In the genomic region with DNA sequence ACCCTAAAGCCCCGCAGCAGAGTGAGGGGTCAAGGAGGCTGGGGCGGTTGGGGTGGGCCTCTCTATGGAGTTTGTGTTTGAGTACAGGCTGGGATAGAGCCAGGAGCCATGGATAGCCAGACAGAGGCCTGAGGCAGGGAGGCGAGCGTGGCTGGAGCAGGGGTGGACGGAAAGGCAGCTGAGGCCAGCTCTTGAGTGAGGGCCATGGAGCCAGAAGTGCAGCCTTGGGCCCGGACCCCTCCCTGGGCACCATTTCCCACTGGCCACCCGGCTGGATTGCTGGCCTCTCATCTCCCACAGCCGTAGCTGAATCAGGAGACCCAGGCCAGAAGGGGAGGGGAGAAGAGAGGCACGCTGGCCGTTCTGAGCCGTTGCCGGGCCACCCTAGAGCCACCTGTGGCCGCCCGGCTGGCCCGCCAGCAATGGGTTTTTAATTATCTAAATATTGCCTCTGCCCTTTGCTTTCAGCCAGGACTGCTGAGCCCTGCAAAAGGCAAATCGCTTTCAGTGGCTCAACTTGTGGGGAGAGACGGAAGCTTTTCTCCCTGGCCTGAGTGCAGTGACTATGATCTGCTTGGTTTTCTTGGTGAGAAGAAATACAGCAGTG, we compare ENCODE assay signal across 30 cellular contexts.
A peak's percentile ranks its signal among the peaks of the same experiment; 100 is the strongest.
DNase-seq lines count a peak whose midpoint lies in the region; ATAC-seq, FAIRE-seq and TF ChIP-seq lines count a peak whose summit lies in the region.
"Had no signal": no experiment of that assay in that cellular context is flagged by ENCODE, and none has a peak within 500 bp of the region (broad histone marks: within the 10 kb centered on the region; RNA-seq: fewer than 3 reads in every experiment).

No MANE protein-coding gene starts in this region.

- 93% methylated on average over 14 of the region's 17 CpGs for WGBS in K562 (ENCODE audit: insufficient coverage, low coverage, missing lambda C conversion rate)
- no CpG with 5 or more reads among the region's 17 CpGs for WGBS in mesendoderm (ENCODE audit: extremely low coverage, insufficient coverage, low lambda C conversion rate)
- WGBS in sigmoid colon, 2 donors = 84 to 92% methylated on average over 17 of the region's 17 CpGs

- no TSS peak for BruUV-seq in K562 (replicated peaks; lab: Mats Ljungman, UMichigan)
- BruUV-seq in A673 (replicated peaks; lab: Mats Ljungman, UMichigan) = no TSS peak

- no peak overlapping the region for H3K4me3 ChIP-seq in CD8-positive, alpha-beta memory T cell (ENCODE audit: low read length)
- no peak overlapping the region for H3K4me3 ChIP-seq in K562
- H3K4me3 ChIP-seq in mesendoderm (ENCODE audit: low read length) = no peak overlapping the region
- no peak overlapping the region for H3K4me3 ChIP-seq in sigmoid colon
- no peak overlapping the region for H3K4me3 ChIP-seq in A673 (ENCODE audit: low read depth, low read length, poor library complexity, severe bottlenecking)
- no peak overlapping the region for H3K4me3 ChIP-seq in colonic mucosa
- H3K4me3 ChIP-seq: A549, smooth muscle cell had no signal

- no peak overlapping the region for H3K4ac ChIP-seq in mesendoderm (ENCODE audit: low read depth, low read length)

- TF ChIP-seq CTCF in K562 (IDR thresholded peaks at IDR 0.05 in 2 of 3, conservative IDR thresholded peaks at IDR 0.05 in 1 of 3; ENCODE audit: insufficient read depth in 2 of 3, low read depth in 1 of 3, low read length in 3 of 3) (no peak), sigmoid colon (IDR thresholded peaks at IDR 0.05) (no peak), A673 (conservative IDR thresholded peaks at IDR 0.05; ENCODE audit: low read depth, low read length) (no peak), colonic mucosa (IDR thresholded peaks at IDR 0.05) (no peak), GM20000 (IDR thresholded peaks at IDR 0.05; ENCODE audit: extremely low read depth, missing control alignments) (no peak)

- H3K4me3 Mint-ChIP-seq in CD8-positive, alpha-beta memory T cell = no peak overlapping the region
- no peak overlapping the region for H3K4me3 Mint-ChIP-seq in activated T-cell treated with anti-CD3 and anti-CD28 coated beads, Interleukin-2, amount 50 U/mL, for 4 hours
- H3K4me3 Mint-ChIP-seq: activated CD4-positive, alpha-beta T cell treated with anti-CD3 and anti-CD28 coated beads for 36 hours; activated CD8-positive, alpha-beta T cell treated with anti-CD3 and anti-CD28 coated beads, Interleukin-2, amount 10 ng/mL, durations not matched to agents 7 days and 5 days; activated naive CD8-positive, alpha-beta T cell; activated T-helper 17 cell treated with anti-CD3 and anti-CD28 coated beads, Interleukin-2, amount 50 U/mL, for 72 hours; naive B cell; T-helper 2 cell treated with Interferon-gamma antibody and Interleukin-4, amounts not matched to agents 5 μg/mL and 100 μg/mL, for 36 hours had no signal

- peak overlapping the region; percentile 17 for H3K56ac ChIP-seq in mesendoderm (ENCODE audit: low read length)

- H4K5ac ChIP-seq in mesendoderm (ENCODE audit: low read length) = no peak overlapping the region

- POLR2A ChIA-PET in CD8-positive, alpha-beta memory T cell (lab: Charles Lee) = interaction anchor here (1.6 kb wide), 1 partner anchor 16 kb away, joined by 4 read pairs; no protein-coding TSS in a partner anchor
- POLR2A ChIA-PET in K562 (lab: Yijun Ruan, JAX) (interaction anchor here (0.6 to 7.2 kb wide), 6 partner anchors 9 to 60 kb away, joined by 3 to 122 read pairs (median 4); no protein-coding TSS in a partner anchor), A673 (lab: Charles Lee; ENCODE audit: low non-redundant PET) (no interaction called here)

- no peak overlapping the region for H3K18ac ChIP-seq in mesendoderm (ENCODE audit: low read length)

- no peak for TF ChIP-seq RAD21 in K562 (CRISPR knock-in tag; conservative IDR thresholded peaks at IDR 0.05 in 1 of 2, IDR thresholded peaks at IDR 0.05 in 1 of 2)

- DNase-seq in CD8-positive, alpha-beta memory T cell = no peak
- DNase-seq in K562 (ENCODE audit: extremely low read depth in 1 of 4, low spot score in 3 of 4) = no peak
- no peak for DNase-seq in mesendoderm
- DNase-seq in sigmoid colon = no peak
- no peak for DNase-seq in A673 (ENCODE audit: low spot score)
- DNase-seq in colonic mucosa = no peak
- DNase-seq in activated T-cell treated with anti-CD3 and anti-CD28 coated beads, Interleukin-2, amount 50 U/mL, for 4 hours = no peak
- DNase-seq in GM20000 (ENCODE audit: low spot score) = no peak
- DNase-seq: activated CD4-positive, alpha-beta T cell treated with anti-CD3 and anti-CD28 coated beads for 36 hours; activated CD8-positive, alpha-beta T cell treated with anti-CD3 and anti-CD28 coated beads, Interleukin-2, amount 10 ng/mL, durations not matched to agents 7 days and 5 days; cortex of kidney; DMS53; effector memory CD4-positive, alpha-beta T cell; IMR-90; left ventricle myocardium superior; naive B cell; NCI-H1436 treated with DMSO at 0.1 percent for 48 hours; NCI-H2081 treated with DMSO at 0.1 percent for 48 hours; NCI-H226; NCI-H526 treated with DMSO at 0.1 percent for 48 hours; stimulated activated CD4-positive, alpha-beta T cell treated with anti-CD3 and anti-CD28 coated beads, Interleukin-1b, Interleukin-23, amount 100 ng/mL, for 48 hours; stimulated activated naive CD8-positive, alpha-beta T cell treated with anti-CD3 and anti-CD28 coated beads, Interleukin-15, Interleukin-2, amounts not matched to agents 100 U/mL and 50 U/mL, for 24 hours had no signal

- H3K9me3 ChIP-seq in CD8-positive, alpha-beta memory T cell (ENCODE audit: low read length) = no peaks in the 10 kb centered on the region
- H3K9me3 ChIP-seq in K562 (replicated peaks; ENCODE audit: control insufficient read depth, insufficient read depth, low read depth, low read length) (peaks cover 8% of the 10 kb centered on the region), sigmoid colon (no peaks in the 10 kb centered on the region), A673 (ENCODE audit: low read depth, low read length, poor library complexity, severe bottlenecking) (peaks cover 11% of the 10 kb centered on the region), colonic mucosa (no peaks in the 10 kb centered on the region)

- no peaks in the 10 kb centered on the region for H3K27me3 Mint-ChIP-seq in CD8-positive, alpha-beta memory T cell
- H3K27me3 Mint-ChIP-seq in activated T-cell treated with anti-CD3 and anti-CD28 coated beads, Interleukin-2, amount 50 U/mL, for 4 hours (ENCODE audit: low read depth) = no peaks in the 10 kb centered on the region
- H3K27me3 Mint-ChIP-seq: activated CD4-positive, alpha-beta T cell treated with anti-CD3 and anti-CD28 coated beads for 36 hours; activated naive CD8-positive, alpha-beta T cell; activated T-helper 17 cell treated with anti-CD3 and anti-CD28 coated beads, Interleukin-2, amount 50 U/mL, for 72 hours had no signal

- in situ Hi-C loops in K562 (cut with MboI) = no loop called here

- FAIRE-seq in K562 (lab: Jason Lieb, UNC) = no peak
- FAIRE-seq: A549, GM12892, RCC 7860, urothelium cell line had no signal

- peaks cover 0 to 1% (median 0%) of the 10 kb centered on the region in 3 donors for H3K4me1 Mint-ChIP-seq in CD8-positive, alpha-beta memory T cell
- no peaks in the 10 kb centered on the region for H3K4me1 Mint-ChIP-seq in activated T-cell treated with anti-CD3 and anti-CD28 coated beads, Interleukin-2, amount 50 U/mL, for 4 hours (ENCODE audit: low read depth)
- H3K4me1 Mint-ChIP-seq: activated CD4-positive, alpha-beta T cell treated with anti-CD3 and anti-CD28 coated beads for 36 hours; activated T-helper 17 cell treated with anti-CD3 and anti-CD28 coated beads, Interleukin-2, amount 50 U/mL, for 72 hours had no signal

- H2BK120ac ChIP-seq in mesendoderm (ENCODE audit: low read depth, low read length) = no peak overlapping the region

- H3K79me2 ChIP-seq in K562 (ENCODE audit: control insufficient read depth, insufficient read depth, low read length) = peaks cover 61% of the 10 kb centered on the region
- no peaks in the 10 kb centered on the region for H3K79me2 ChIP-seq in mesendoderm (ENCODE audit: control insufficient read depth, insufficient read depth, low read length)

- H2BK5ac ChIP-seq in mesendoderm (ENCODE audit: low read length) = no peak overlapping the region

- no peak for ATAC-seq in K562
- ATAC-seq in activated T-cell treated with anti-CD3 and anti-CD28 coated beads, Interleukin-2, amount 50 U/mL, for 4 hours = no peak
- ATAC-seq: A549; activated CD4-positive, alpha-beta T cell treated with anti-CD3 and anti-CD28 coated beads for 36 hours; activated CD8-positive, alpha-beta T cell treated with anti-CD3 and anti-CD28 coated beads, Interleukin-2, amount 10 ng/mL, durations not matched to agents 7 days and 5 days; activated T-helper 17 cell treated with anti-CD3 and anti-CD28 coated beads, Interleukin-2, amount 50 U/mL, for 72 hours; left ventricle myocardium superior; stimulated activated naive CD8-positive, alpha-beta T cell treated with anti-CD3 and anti-CD28 coated beads, Interleukin-15, Interleukin-2, amounts not matched to agents 100 U/mL and 50 U/mL, for 24 hours had no signal

- no peak overlapping the region for H2AFZ ChIP-seq in K562 (ENCODE audit: low read depth, low read length)

- H3K27ac Mint-ChIP-seq in CD8-positive, alpha-beta memory T cell = no peak overlapping the region
- H3K27ac Mint-ChIP-seq: activated CD4-positive, alpha-beta T cell treated with anti-CD3 and anti-CD28 coated beads for 36 hours; activated CD8-positive, alpha-beta T cell treated with anti-CD3 and anti-CD28 coated beads, Interleukin-2, amount 10 ng/mL, durations not matched to agents 7 days and 5 days; activated naive CD8-positive, alpha-beta T cell; activated T-helper 17 cell treated with anti-CD3 and anti-CD28 coated beads, Interleukin-2, amount 50 U/mL, for 72 hours; naive B cell; T-helper 2 cell treated with Interferon-gamma antibody and Interleukin-4, amounts not matched to agents 5 μg/mL and 100 μg/mL, for 36 hours had no signal

- no peak for TF ChIP-seq POLR2A in K562 (conservative IDR thresholded peaks at IDR 0.05)
- no peak for TF ChIP-seq POLR2A in sigmoid colon (IDR thresholded peaks at IDR 0.05)

- no peak overlapping the region for H2BK15ac ChIP-seq in mesendoderm (replicated peaks; ENCODE audit: low read depth)

- H3K4me2 ChIP-seq in K562 (ENCODE audit: insufficient read depth, low read length) (no peak overlapping the region), mesendoderm (ENCODE audit: low read length) (no peak overlapping the region)
- H3K4me2 ChIP-seq: A549, smooth muscle cell had no signal

- H3K27me3 ChIP-seq in CD8-positive, alpha-beta memory T cell (ENCODE audit: insufficient read depth, low read length, poor library complexity, severe bottlenecking) = no peaks in the 10 kb centered on the region
- H3K27me3 ChIP-seq in K562 (ENCODE audit: control insufficient read depth in 2 of 2, insufficient read depth in 2 of 2, low read length in 2 of 2) (no peaks in the 10 kb centered on the region; a peak in 1 of 5 replicates), mesendoderm (ENCODE audit: insufficient read depth, low read length, poor library complexity) (no peaks in the 10 kb centered on the region), sigmoid colon (no peaks in the 10 kb centered on the region), A673 (replicated peaks; ENCODE audit: insufficient read depth, low read depth, low read length, poor library complexity) (no peaks in the 10 kb centered on the region), colonic mucosa (no peaks in the 10 kb centered on the region)

- no peaks in the 10 kb centered on the region for H3K79me1 ChIP-seq in mesendoderm (ENCODE audit: low read length)

- intact Hi-C loops in K562 (cut with micrococcal nuclease) = no loop called here
- intact Hi-C loops in sigmoid colon (cut with DNase I) = no loop called here
- intact Hi-C loops in A673 (cut with micrococcal nuclease; ENCODE audit: unreplicated experiment) = no loop called here
- intact Hi-C loops in colonic mucosa (cut with DNase I) = no loop called here

- no peaks in the 10 kb centered on the region for H3K4me1 ChIP-seq in CD8-positive, alpha-beta memory T cell (ENCODE audit: insufficient read depth, low read length)
- peaks cover 51 to 71% of the 10 kb centered on the region in 2 experiments for H3K4me1 ChIP-seq in K562 (replicated peaks in 1 of 2; ENCODE audit: control insufficient read depth in 2 of 2, insufficient read depth in 2 of 2, low read length in 2 of 2)
- H3K4me1 ChIP-seq in mesendoderm (ENCODE audit: control insufficient read depth, low read depth, low read length) = peaks cover 10% of the 10 kb centered on the region
- peaks cover 0 to 61% (median 48%) of the 10 kb centered on the region in 4 donors for H3K4me1 ChIP-seq in sigmoid colon
- peaks cover 8% of the 10 kb centered on the region for H3K4me1 ChIP-seq in A673 (ENCODE audit: insufficient read depth, low read length, poor library complexity, severe bottlenecking)
- H3K4me1 ChIP-seq in colonic mucosa = peaks cover 7% of the 10 kb centered on the region
- H3K4me1 ChIP-seq: A549 had no signal

- no peak overlapping the region for H2AK5ac ChIP-seq in mesendoderm (ENCODE audit: low read length)

- H3K36me3 ChIP-seq in CD8-positive, alpha-beta memory T cell (ENCODE audit: insufficient read depth, low read length) = no peaks in the 10 kb centered on the region
- H3K36me3 ChIP-seq in K562 (ENCODE audit: control insufficient read depth, insufficient read depth, low read length) = peaks cover 15% of the 10 kb centered on the region; the same call in 2 of the 3 replicates
- H3K36me3 ChIP-seq in mesendoderm (ENCODE audit: control insufficient read depth, insufficient read depth, low read length) = no peaks in the 10 kb centered on the region
- H3K36me3 ChIP-seq in sigmoid colon = peaks cover 0 to 7% (median 0%) of the 10 kb centered on the region in 4 donors
- no peaks in the 10 kb centered on the region for H3K36me3 ChIP-seq in A673 (ENCODE audit: insufficient read depth, low read length, poor library complexity, severe bottlenecking)
- H3K36me3 ChIP-seq in colonic mucosa = no peaks in the 10 kb centered on the region

- peak overlapping the region in 1 of 2 experiments; percentile 89; a peak in 2 of 4 replicates for H3K9ac ChIP-seq in K562 (ENCODE audit: insufficient read depth in 1 of 2, low read depth in 2 of 2, low read length in 2 of 2)
- H3K9ac ChIP-seq in mesendoderm (ENCODE audit: low read length) = no peak overlapping the region
- no peak overlapping the region for H3K9ac ChIP-seq in colonic mucosa (ENCODE audit: low read depth in 2 of 2, low read length in 2 of 2)

- no peak overlapping the region for H4K8ac ChIP-seq in mesendoderm (ENCODE audit: low read depth, low read length)

- CTCF ChIA-PET in CD8-positive, alpha-beta memory T cell (lab: Charles Lee) = interaction anchor here (1.4 to 1.5 kb wide), 2 partner anchors 73 to 77 kb away, joined by 4 to 5 read pairs; no protein-coding TSS in a partner anchor
- CTCF ChIA-PET in K562 (lab: Yijun Ruan, JAX; ENCODE audit: low intra/inter-chr PET ratio) (no interaction called here), A673 (lab: Charles Lee) (no interaction called here)

- no peak overlapping the region for H3K23ac ChIP-seq in mesendoderm (ENCODE audit: low read length)

- TF ChIP-seq EP300 in K562 (IDR thresholded peaks at IDR 0.05; ENCODE audit: low read length) (no peak), sigmoid colon (IDR thresholded peaks at IDR 0.05) (no peak)

- peaks cover 7% of the 10 kb centered on the region for H3K9me1 ChIP-seq in K562 (ENCODE audit: control insufficient read depth, insufficient read depth, low read length)

- H3K9me3 Mint-ChIP-seq in CD8-positive, alpha-beta memory T cell = peaks cover 2 to 12% (median 3%) of the 10 kb centered on the region in 5 donors
- peaks cover 6% of the 10 kb centered on the region for H3K9me3 Mint-ChIP-seq in activated T-cell treated with anti-CD3 and anti-CD28 coated beads, Interleukin-2, amount 50 U/mL, for 4 hours
- H3K9me3 Mint-ChIP-seq: activated T-helper 17 cell treated with anti-CD3 and anti-CD28 coated beads, Interleukin-2, amount 50 U/mL, for 72 hours had no signal

- peaks cover 0 to 5% (median 0%) of the 10 kb centered on the region in 3 donors for H3K36me3 Mint-ChIP-seq in CD8-positive, alpha-beta memory T cell
- no peaks in the 10 kb centered on the region for H3K36me3 Mint-ChIP-seq in activated T-cell treated with anti-CD3 and anti-CD28 coated beads, Interleukin-2, amount 50 U/mL, for 4 hours (ENCODE audit: insufficient read depth)
- H3K36me3 Mint-ChIP-seq: activated naive CD8-positive, alpha-beta T cell; naive B cell had no signal

- H3K27ac ChIP-seq in CD8-positive, alpha-beta memory T cell (ENCODE audit: low read depth, low read length) = peak overlapping the region; percentile 86
- H3K27ac ChIP-seq in K562 (ENCODE audit: extremely low read depth, low read depth, low read length) = no peak overlapping the region
- no peak overlapping the region for H3K27ac ChIP-seq in mesendoderm (ENCODE audit: low read depth, low read length)
- peak overlapping the region in 3 of 4 donors; percentile 78 to 87 (median 83) for H3K27ac ChIP-seq in sigmoid colon
- no peak overlapping the region for H3K27ac ChIP-seq in A673 (ENCODE audit: low read depth, low read length, poor library complexity, severe bottlenecking)
- H3K27ac ChIP-seq in colonic mucosa = no peak overlapping the region
- H3K27ac ChIP-seq: A549 had no signal

- no peaks in the 10 kb centered on the region for H4K20me1 ChIP-seq in K562 (replicated peaks; ENCODE audit: control insufficient read depth, insufficient read depth, low read length)

Comparison
In these comparisons a context has a peak if more than half of its experiments do, and no peak if none do; other contexts are left out.
1. H3K27ac ChIP-seq: peak in CD8-positive, alpha-beta memory T cell (single experiment) and sigmoid colon (3 of 4); none in K562 (single experiment), mesendoderm (single experiment), A673 (single experiment) and colonic mucosa (single experiment).